ENCODE assay signal across 1 cellular context in genomic region chr5:168472329-168472728, GRCh38.
TF ChIP-seq lines count a peak whose summit lies in the region.

No MANE protein-coding gene starts in this region.

TF ChIP-seq in GM23338, 12 proteins besides CTCF, POLR2A, EP300 and RAD21:
- TF ChIP-seq EZH2 (IDR thresholded peaks at IDR 0.05; ENCODE audit: low read depth, unreplicated experiment) (no peak), REST (IDR thresholded peaks at IDR 0.05; ENCODE audit: unreplicated experiment) (no peak), EZH2phosphoT487 (IDR thresholded peaks at IDR 0.05; ENCODE audit: unreplicated experiment) (no peak), ZNF331 (CRISPR knock-in tag; IDR thresholded peaks at IDR 0.05; ENCODE audit: low read depth) (no peak), CREB1 (CRISPR knock-in tag; IDR thresholded peaks at IDR 0.05; ENCODE audit: low read depth) (no peak), POLR2AphosphoS5 (IDR thresholded peaks at IDR 0.05; ENCODE audit: low read depth) (no peak), ZNF114 (CRISPR knock-in tag; IDR thresholded peaks at IDR 0.05) (no peak)
